In the genomic region with DNA sequence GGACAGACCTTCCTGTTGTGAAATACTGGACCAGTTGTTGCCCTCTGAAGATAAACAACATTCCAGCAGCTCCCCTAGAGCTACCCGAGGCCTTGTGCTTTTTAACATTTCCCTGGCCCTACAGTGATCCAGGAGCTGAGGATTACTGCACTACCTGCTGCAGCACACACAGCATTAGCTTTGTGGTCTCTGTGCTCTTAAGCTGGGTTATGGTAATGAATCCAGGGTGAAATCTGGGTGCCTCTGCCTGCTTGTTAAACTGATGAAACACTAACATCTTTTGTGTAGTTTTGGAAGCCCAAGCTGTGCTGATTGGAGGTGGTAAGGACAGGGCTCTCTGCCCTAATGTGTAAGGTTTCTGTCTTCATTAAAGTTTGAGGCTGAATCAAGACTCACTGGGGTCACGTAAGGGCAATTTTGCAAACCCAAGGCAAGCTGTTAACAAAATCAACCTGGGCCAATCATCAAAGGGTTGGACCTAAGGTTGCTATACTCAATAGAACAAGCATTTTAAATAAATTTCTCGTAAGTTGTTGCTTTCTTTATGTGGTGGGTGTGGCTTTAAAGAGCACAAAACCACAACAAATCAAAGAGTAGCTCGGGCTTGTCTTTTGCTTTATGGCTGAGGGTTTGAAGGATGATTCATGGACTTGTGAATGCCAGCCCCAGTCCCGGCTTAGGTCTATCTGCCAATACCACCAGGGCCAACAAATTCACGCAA, we compare ENCODE assay signal across 8 cellular contexts.
DNase-seq lines count a peak whose midpoint lies in the region; ATAC-seq lines count a peak whose summit lies in the region.

No MANE protein-coding gene starts in this region.

- no peak for ATAC-seq in HG03457 (IDR thresholded peaks at IDR 0.05; ENCODE audit: unreplicated experiment)
- no peak for ATAC-seq in HG03095 (IDR thresholded peaks at IDR 0.05; ENCODE audit: unreplicated experiment)

- no peak overlapping the region for H2BK5ac ChIP-seq in trophoblast cell (ENCODE audit: low read depth, low read length, poor library complexity)

- H3K4me1 ChIP-seq in effector memory CD4-positive, alpha-beta T cell (ENCODE audit: control insufficient read depth, insufficient read depth, low read length, poor library complexity, severe bottlenecking) = peaks cover 12% of the 10 kb centered on the region
- H3K4me1 ChIP-seq in trophoblast cell (ENCODE audit: control insufficient read depth in 1 of 2, insufficient read depth in 2 of 2, low read length in 2 of 2) = peaks cover 4 to 9% of the 10 kb centered on the region in 2 experiments

- no peaks in the 10 kb centered on the region for H3K27me3 ChIP-seq in effector memory CD4-positive, alpha-beta T cell (replicated peaks; ENCODE audit: control insufficient read depth, insufficient read depth, low read length, poor library complexity, severe bottlenecking)
- H3K27me3 ChIP-seq in trophoblast cell (ENCODE audit: insufficient read depth, low read length) = no peaks in the 10 kb centered on the region

- no CpG with 5 or more reads among the region's 6 CpGs for WGBS in trophoblast cell (ENCODE audit: extremely low coverage, insufficient coverage, insufficient read length)

- no peak overlapping the region for H4K12ac ChIP-seq in trophoblast cell (ENCODE audit: low read depth, low read length)

- no peaks in the 10 kb centered on the region for H3K79me2 ChIP-seq in trophoblast cell (ENCODE audit: control insufficient read depth, insufficient read depth, low read length, poor library complexity)

- no peaks in the 10 kb centered on the region for H3K36me3 ChIP-seq in effector memory CD4-positive, alpha-beta T cell (ENCODE audit: control insufficient read depth, insufficient read depth, low read length)
- H3K36me3 ChIP-seq in trophoblast cell (ENCODE audit: control insufficient read depth in 1 of 2, insufficient read depth in 2 of 2, low read length in 2 of 2) = no peaks in the 10 kb centered on the region

- H3K9me3 ChIP-seq in effector memory CD4-positive, alpha-beta T cell (ENCODE audit: control insufficient read depth, low read length) = no peaks in the 10 kb centered on the region
- peaks cover 1% of the 10 kb centered on the region for H3K9me3 ChIP-seq in trophoblast cell (ENCODE audit: insufficient read depth, low read depth, low read length)

- H3K23ac ChIP-seq in trophoblast cell (ENCODE audit: low read length) = no peak overlapping the region

- H3K14ac ChIP-seq in trophoblast cell (ENCODE audit: low read length) = no peak overlapping the region

- peak overlapping the region; percentile 37 for H2BK12ac ChIP-seq in trophoblast cell (ENCODE audit: low read length)

- no peak overlapping the region for H2AK5ac ChIP-seq in trophoblast cell (ENCODE audit: low read length)

- H3K4me3 ChIP-seq in effector memory CD4-positive, alpha-beta T cell (ENCODE audit: insufficient read depth, low read depth, low read length, poor library complexity, severe bottlenecking) = peak overlapping the region; percentile 27
- H3K4me3 ChIP-seq in trophoblast cell (ENCODE audit: low read depth, low read length) = no peak overlapping the region

- peak overlapping the region; percentile 3 for H3K4me2 ChIP-seq in trophoblast cell (ENCODE audit: low read length)

- no peak overlapping the region for H4K8ac ChIP-seq in trophoblast cell (ENCODE audit: low read depth, low read length)

- H3K4ac ChIP-seq in trophoblast cell (ENCODE audit: low read depth, low read length) = no peak overlapping the region

- H4K91ac ChIP-seq in trophoblast cell (ENCODE audit: low read depth, low read length) = no peak overlapping the region

- H3K18ac ChIP-seq in trophoblast cell (ENCODE audit: low read length) = peak overlapping the region; percentile 54

- H3K9ac ChIP-seq in trophoblast cell (ENCODE audit: low read length) = no peak overlapping the region

- DNase-seq in H4 (ENCODE audit: low spot score) (peak; percentile 95), T follicular helper cell (ENCODE audit: low read depth) (peak; percentile 13), trophoblast cell (peak; percentile 24 to 63), NCI-H2171 treated with DMSO at 0.1 percent for 48 hours (lab: John Stamatoyannopoulos, UW) (no peak), NCI-H2227 (lab: John Stamatoyannopoulos, UW; ENCODE audit: unreplicated experiment) (no peak)
- DNase-seq in effector memory CD4-positive, alpha-beta T cell = peak in 1 of 3 donors; percentile 25

- H2AFZ ChIP-seq in trophoblast cell (ENCODE audit: insufficient read depth, low read length, poor library complexity) = peak overlapping the region; percentile 23

- H3K79me1 ChIP-seq in trophoblast cell (ENCODE audit: low read length) = peaks cover 3% of the 10 kb centered on the region

- no peak overlapping the region for H2BK120ac ChIP-seq in trophoblast cell (ENCODE audit: insufficient read depth, low read length, poor library complexity)

- H3K27ac ChIP-seq in effector memory CD4-positive, alpha-beta T cell (ENCODE audit: insufficient read depth, low read length, poor library complexity, severe bottlenecking) = peak overlapping the region; percentile 49
- H3K27ac ChIP-seq in trophoblast cell (ENCODE audit: low read depth, low read length) = peak overlapping the region; percentile 66

Comparison
In these comparisons a context has a peak if more than half of its experiments do, and no peak if none do; other contexts are left out.
1. DNase-seq: peak in H4 (single experiment), T follicular helper cell (single experiment) and trophoblast cell (2 of 2); none in NCI-H2171 treated with DMSO at 0.1 percent for 48 hours (single experiment) and NCI-H2227 (single experiment).